ENCODE assay signal across 7 cellular contexts in genomic region chr9:110256392-110257096, GRCh38. TPM values are rescaled to one million over a fixed set of nuclear protein-coding genes. Genes with fewer than 3 reads are reported as not detected.
DNase-seq lines count a peak whose midpoint lies in the region; ATAC-seq and TF ChIP-seq lines count a peak whose summit lies in the region.

Gene TXN (minus strand): TSS chr9:110256507. CDS start chr9:110256435, 72 bp downstream.

- TF ChIP-seq CTCF in astrocyte of the cerebellum (IDR thresholded peaks at IDR 0.05; ENCODE audit: low read depth, low read length, missing control alignments) (no peak), hepatocyte (IDR thresholded peaks at IDR 0.05; ENCODE audit: poor library complexity) (no peak), retinal pigment epithelial cell (conservative IDR thresholded peaks at IDR 0.05; ENCODE audit: low read depth, low read length) (no peak)

- in situ Hi-C loops in astrocyte of the cerebellum (cut with HindIII; ENCODE audit: low sequenced_read_pairs), result no loop called here

- H3K9me3 ChIP-seq in hepatocyte (ENCODE audit: low read depth), result no peaks in the 10 kb centered on the region

- H3K4me2 ChIP-seq in hepatocyte, result peak within 1 kb of the TSS; percentile 88

- peaks cover 13% of the 10 kb centered on the region for H3K4me1 ChIP-seq in hepatocyte (ENCODE audit: insufficient read depth)

- H3K79me2 ChIP-seq in hepatocyte, result peaks cover 48% of the 10 kb centered on the region

- peak within 1 kb of the TSS; percentile 97 for H3K27ac ChIP-seq in hepatocyte

- H3K4me3 ChIP-seq in astrocyte of the cerebellum (ENCODE audit: low read depth, low read length) (peak within 1 kb of the TSS; percentile 84), hepatocyte (peak within 1 kb of the TSS; percentile 92), retinal pigment epithelial cell (ENCODE audit: low read length) (peak within 1 kb of the TSS; percentile 83)

- WGBS in hepatocyte (ENCODE audit: low lambda C conversion rate, missing lambda C conversion rate), result 1% methylated on average over 51 of the region's 64 CpGs

- H3K27me3 ChIP-seq in hepatocyte, result no peaks in the 10 kb centered on the region

- peak; percentile 84 for DNase-seq in NCI-H2029 (lab: John Stamatoyannopoulos, UW)
- peak; percentile 63 for DNase-seq in T-helper 9 cell
- DNase-seq in astrocyte of the cerebellum (ENCODE audit: low read depth), result peak; percentile 67
- DNase-seq in hepatocyte (ENCODE audit: low spot score), result peak; percentile 96
- DNase-seq in retinal pigment epithelial cell (ENCODE audit: low read depth), result peak; percentile 48

- no peaks in the 10 kb centered on the region for H3K9me2 ChIP-seq in hepatocyte (replicated peaks; ENCODE audit: insufficient read depth)

- H3K36me3 ChIP-seq in hepatocyte (replicated peaks; ENCODE audit: insufficient read depth, low read depth), result no peaks in the 10 kb centered on the region

- ATAC-seq in GM18508 (IDR thresholded peaks at IDR 0.05; ENCODE audit: insufficient read depth, unreplicated experiment) (peak; percentile 38), HG02970 (IDR thresholded peaks at IDR 0.05; ENCODE audit: low FRiP score, unreplicated experiment) (peak; percentile 67)

- H4K20me1 ChIP-seq in hepatocyte (ENCODE audit: insufficient read depth, poor library complexity, severe bottlenecking), result peaks cover 25% of the 10 kb centered on the region

- H2AFZ ChIP-seq in hepatocyte, result peak within 1 kb of the TSS; percentile 64

RNA-seq across cellular contexts. Expression of gene TXN, which starts in this region (rescaled TPM):
- total RNA-seq in hepatocyte, result 195 and 213 TPM in 2 replicates
- polyA plus RNA-seq in hepatocyte, result 416 and 426 TPM in 2 replicates

Comparison
In these comparisons a context has a peak if more than half of its experiments do, and no peak if none do; other contexts are left out.
1. Peak in every context shown above with its lines: DNase-seq, ATAC-seq, H3K4me3 ChIP-seq and H3K27ac ChIP-seq.